30 cellular contexts compared by ENCODE assay signal in genomic region chr3:196477678-196478077, GRCh38. TPM values are rescaled to one million over a fixed set of nuclear protein-coding genes. Genes with fewer than 3 reads are reported as not detected.
DNase-seq lines count a peak whose midpoint lies in the region; ATAC-seq, FAIRE-seq and TF ChIP-seq lines count a peak whose summit lies in the region.
"Had no signal": no experiment of that assay in that cellular context is flagged by ENCODE, and none has a peak within 500 bp of the region (broad histone marks: within the 10 kb centered on the region; RNA-seq: fewer than 3 reads in every experiment).

No MANE protein-coding gene starts in this region.

- no peaks in the 10 kb centered on the region for H3K4me1 ChIP-seq in HEK293 (ENCODE audit: control insufficient read depth, insufficient read depth, low read length)
- no peaks in the 10 kb centered on the region for H3K4me1 ChIP-seq in K562 (replicated peaks in 1 of 2; ENCODE audit: control insufficient read depth in 2 of 2, insufficient read depth in 2 of 2, low read length in 2 of 2)
- H3K4me1 ChIP-seq in HAP-1 = no peaks in the 10 kb centered on the region
- H3K4me1 ChIP-seq: BE2C, BLaER1 had no signal

- no TSS peak for BruUV-seq in K562 (replicated peaks; lab: Mats Ljungman, UMichigan)

- H3K27me3 ChIP-seq in K562 (ENCODE audit: control insufficient read depth in 2 of 2, insufficient read depth in 2 of 2, low read length in 2 of 2) (no peaks in the 10 kb centered on the region), HAP-1 (ENCODE audit: low read depth) (no peaks in the 10 kb centered on the region)
- H3K27me3 ChIP-seq: BE2C, BLaER1 had no signal

- no peaks in the 10 kb centered on the region for H3K9me3 ChIP-seq in HEK293 (ENCODE audit: control insufficient read depth, insufficient read depth, low read depth, low read length)
- H3K9me3 ChIP-seq in K562 (replicated peaks; ENCODE audit: control insufficient read depth, insufficient read depth, low read depth, low read length) = no peaks in the 10 kb centered on the region
- no peaks in the 10 kb centered on the region for H3K9me3 ChIP-seq in HAP-1
- H3K9me3 ChIP-seq: BE2C, BLaER1 had no signal

- in situ Hi-C loops in K562 (cut with MboI) = no loop called here
- in situ Hi-C loops in HAP-1 (cut with MboI; ENCODE audit: low sequenced_read_pairs) = no loop called here

- no peak overlapping the region for H3K27ac ChIP-seq in HEK293 (ENCODE audit: extremely low read depth, low read depth, low read length)
- H3K27ac ChIP-seq in K562 (ENCODE audit: extremely low read depth, low read depth, low read length) = no peak overlapping the region
- H3K27ac ChIP-seq: BLaER1 had no signal

- FAIRE-seq in GM12891 (lab: Jason Lieb, UNC) (no peak), K562 (lab: Jason Lieb, UNC) (no peak), frontal cortex (lab: Jason Lieb, UNC) (no peak)
- FAIRE-seq: A204.1, GM12892, GM18507 had no signal

- no peak for TF ChIP-seq RAD21 in K562 (CRISPR knock-in tag; conservative IDR thresholded peaks at IDR 0.05 in 1 of 2, IDR thresholded peaks at IDR 0.05 in 1 of 2)

- no peak for ATAC-seq in K562

- H3K4me3 ChIP-seq in HEK293 (ENCODE audit: low read depth, low read length) = no peak overlapping the region
- no peak overlapping the region for H3K4me3 ChIP-seq in K562
- no peak overlapping the region for H3K4me3 ChIP-seq in HAP-1
- H3K4me3 ChIP-seq: BLaER1 had no signal

- TF ChIP-seq EP300 in K562 (IDR thresholded peaks at IDR 0.05; ENCODE audit: low read length) = no peak

- no peak overlapping the region for H3K9ac ChIP-seq in K562 (ENCODE audit: insufficient read depth in 1 of 2, low read depth in 2 of 2, low read length in 2 of 2)
- H3K9ac ChIP-seq: BLaER1 had no signal

- H2AFZ ChIP-seq in K562 (ENCODE audit: low read depth, low read length) = no peak overlapping the region

- 94% methylated on average over 4 of the region's 4 CpGs for WGBS in K562 (ENCODE audit: insufficient coverage, low coverage, missing lambda C conversion rate)

- H3K36me3 ChIP-seq in HEK293 (ENCODE audit: control insufficient read depth in 2 of 2, insufficient read depth in 1 of 2, low read length in 2 of 2) (peaks cover 31 to 71% of the 10 kb centered on the region in 2 experiments), K562 (ENCODE audit: control insufficient read depth, insufficient read depth, low read length) (peaks cover 87% of the 10 kb centered on the region), HAP-1 (replicated peaks) (peaks cover 64% of the 10 kb centered on the region)

- TF ChIP-seq CTCF in HEK293 (tag by site-specific recombination; IDR thresholded peaks at IDR 0.05) = no peak
- TF ChIP-seq CTCF in K562 (IDR thresholded peaks at IDR 0.05 in 2 of 3, conservative IDR thresholded peaks at IDR 0.05 in 1 of 3; ENCODE audit: insufficient read depth in 2 of 3, low read depth in 1 of 3, low read length in 3 of 3) = no peak

- DNase-seq in GM12891 (ENCODE audit: insufficient read length, low spot score) (no peak), K562 (ENCODE audit: extremely low read depth in 1 of 4, low spot score in 3 of 4) (no peak), head of caudate nucleus (no peak), frontal cortex (ENCODE audit: low spot score in 2 of 2) (no peak), HAP-1 (ENCODE audit: low spot score in 2 of 2) (no peak)
- DNase-seq: 8988T; ACHN; BE2C; C1 segment of cervical spinal cord; CD4-positive, alpha-beta memory T cell; CD4-positive, CD25-positive, alpha-beta regulatory T cell; CD8-positive, alpha-beta memory T cell; COR-L47; DMS 273 treated with DMSO at 0.1 percent for 48 hours; DMS153; DMS53; DMS79; DND-41; EL; GF-D8 had no signal

- no peaks in the 10 kb centered on the region for H3K9me1 ChIP-seq in K562 (ENCODE audit: control insufficient read depth, insufficient read depth, low read length)

- no peak overlapping the region for H3K4me2 ChIP-seq in K562 (ENCODE audit: insufficient read depth, low read length)
- H3K4me2 ChIP-seq: BLaER1 had no signal

- intact Hi-C loops in K562 (cut with micrococcal nuclease) (no loop called here), head of caudate nucleus (cut with DNase I) (no loop called here)

- 0 out of 3 replicates have a peak, but pooled peaks cover 3% of the 10 kb centered on the region for H3K79me2 ChIP-seq in K562 (ENCODE audit: control insufficient read depth, insufficient read depth, low read length)

- H4K20me1 ChIP-seq in K562 (replicated peaks; ENCODE audit: control insufficient read depth, insufficient read depth, low read length) = no peaks in the 10 kb centered on the region
- H4K20me1 ChIP-seq: BLaER1 had no signal

- TF ChIP-seq POLR2A in GM12891 (IDR thresholded peaks at IDR 0.05; ENCODE audit: low read depth, low read length) = no peak
- TF ChIP-seq POLR2A in K562 (conservative IDR thresholded peaks at IDR 0.05) = no peak; the same call in 1 of the 2 replicates

- CTCF ChIA-PET in HEK293 (lab: Yijun Ruan, JAX) = interaction anchor here (0.6 kb wide), 1 partner anchor 12 kb away, joined by 3 read pairs; no protein-coding TSS in a partner anchor
- CTCF ChIA-PET in K562 (lab: Yijun Ruan, JAX; ENCODE audit: low intra/inter-chr PET ratio) = no interaction called here

- POLR2A ChIA-PET in HEK293 (lab: Yijun Ruan, JAX) = no interaction called here
- POLR2A ChIA-PET in K562 (lab: Yijun Ruan, JAX) = interaction anchor here (0.6 to 1.8 kb wide), 3 partner anchors 9 to 218 kb away, joined by 3 to 8 read pairs (median 7); no protein-coding TSS in a partner anchor

TF ChIP-seq in K562, 482 proteins besides CTCF, POLR2A, EP300 and RAD21 (continues in another document):
- no peak for TF ChIP-seq SRSF3 (IDR thresholded peaks at IDR 0.05; ENCODE audit: insufficient read depth, low read length)

RNA-seq across cellular contexts. Expression of gene RNF168, which starts 25.9 kb away (rescaled TPM):
- 18.2 TPM for polyA plus RNA-seq in GM12891 (2012; ENCODE audit: low read depth, missing spikeins)
- 71.2 and 77.5 TPM in 2 replicates for total RNA-seq in K562 (2011; cell fraction: chromatin; rRNA removed; ENCODE audit: low replicate concordance)
- total RNA-seq in K562 (2011; cell fraction: nucleolus; rRNA removed) = 28.5 and 36.1 TPM in 2 replicates
- total RNA-seq in K562 (2011; cell fraction: nucleoplasm; rRNA removed) = 34.3 and 37.7 TPM in 2 replicates
- total RNA-seq in K562 (2014; rRNA removed) (20.1 and 22.6 TPM in 2 replicates), K562 (2014; rRNA removed; fragmentation: Illumina TruSeq; extraction: Trizol) (32.1 and 34.4 TPM in 2 replicates), K562 (2015; rRNA removed; fragmentation: Illumina TruSeq; extraction: Trizol) (29.7 and 29.8 TPM in 2 replicates), K562 (2021) (29.0 and 31.8 TPM in 2 replicates), frontal cortex (26.9 TPM)
- polyA plus RNA-seq in K562 (2011; rRNA removed) (9.3 and 10.8 TPM in 2 replicates), K562 (2014; fragmentation: Illumina TruSeq; extraction: Trizol) (14.6 and 16.6 TPM in 2 replicates), K562 (2014; fragmentation: Nextera tagmentation; extraction: Ambion mirVana) (1 to 10 TPM; 6.0 to 8.3 TPM), K562 (2014; rRNA removed) (12.3 and 13.9 TPM in 2 replicates)
- polyA plus RNA-seq in K562 (2011; cell fraction: cytosol; rRNA removed) = 5.0 and 8.8 TPM in 2 replicates
- 11.0 and 11.1 TPM in 2 replicates for polyA plus RNA-seq in K562 (2011; cell fraction: nucleus; rRNA removed)
- polyA plus RNA-seq in K562 (2012) = 13.2 and 15.1 TPM in 2 replicates
- polyA minus RNA-seq in K562 (2011; rRNA and poly(A)+ RNA removed) = 37.7 and 51.3 TPM in 2 replicates
- 22.4 and 30.3 TPM in 2 replicates for polyA minus RNA-seq in K562 (2011; cell fraction: cytosol; rRNA and poly(A)+ RNA removed)
- 10.8 and 25.4 TPM in 2 replicates for polyA minus RNA-seq in K562 (2011; cell fraction: nucleus; rRNA and poly(A)+ RNA removed)

RNA-seq across cellular contexts. Expression of gene SMCO1, which starts 37.5 kb away (rescaled TPM):
- polyA plus RNA-seq in GM12891 (2012; ENCODE audit: low read depth, missing spikeins) = 0.05 TPM
- total RNA-seq in K562 (2011; cell fraction: chromatin; rRNA removed; ENCODE audit: low replicate concordance) = 0.21 TPM in 1 of 2 replicates, not detected in the other
- total RNA-seq in K562 (2011; cell fraction: nucleolus; rRNA removed) = not detected in 2 replicates
- not detected in 2 replicates for total RNA-seq in K562 (2011; cell fraction: nucleoplasm; rRNA removed)
- total RNA-seq in K562 (2014; rRNA removed) (0.05 TPM in 1 of 2 replicates, not detected in the other), K562 (2014; rRNA removed; fragmentation: Illumina TruSeq; extraction: Trizol) (0.13 TPM in 1 of 2 replicates, not detected in the other), K562 (2015; rRNA removed; fragmentation: Illumina TruSeq; extraction: Trizol) (not detected in 2 replicates), K562 (2021) (0.20 TPM in 1 of 2 replicates, not detected in the other), frontal cortex (not detected)
- polyA plus RNA-seq in K562 (2011; rRNA removed) (0.05 TPM in 1 of 2 replicates, not detected in the other), K562 (2014; fragmentation: Illumina TruSeq; extraction: Trizol) (0.08 and 0.10 TPM in 2 replicates), K562 (2014; fragmentation: Nextera tagmentation; extraction: Ambion mirVana) (under 1 TPM; 0.14 to 0.35 TPM), K562 (2014; rRNA removed) (0.05 TPM in 1 of 2 replicates, not detected in the other)
- polyA plus RNA-seq in K562 (2011; cell fraction: cytosol; rRNA removed) = 0.04 TPM in 1 of 2 replicates, not detected in the other
- polyA plus RNA-seq in K562 (2011; cell fraction: nucleus; rRNA removed) = not detected in 2 replicates
- polyA plus RNA-seq in K562 (2012) = 0.07 and 0.09 TPM in 2 replicates
- polyA minus RNA-seq in K562 (2011; rRNA and poly(A)+ RNA removed) = not detected in 2 replicates
- not detected in 2 replicates for polyA minus RNA-seq in K562 (2011; cell fraction: cytosol; rRNA and poly(A)+ RNA removed)
- not detected in 2 replicates for polyA minus RNA-seq in K562 (2011; cell fraction: nucleus; rRNA and poly(A)+ RNA removed)
- total RNA-seq: A673; CD4-positive, alpha-beta memory T cell; CD4-positive, CD25-positive, alpha-beta regulatory T cell; CD8-positive, alpha-beta memory T cell; Daoy; G401 had no signal
- polyA plus RNA-seq: AG04450; CD14-positive monocyte; CD4-positive, alpha-beta memory T cell; CD4-positive, CD25-positive, alpha-beta regulatory T cell; CD8-positive, alpha-beta memory T cell had no signal

RNA-seq across cellular contexts. Expression of gene UBXN7, which starts 45.5 kb away (rescaled TPM):
- 12.6 TPM for polyA plus RNA-seq in GM12891 (2012; ENCODE audit: low read depth, missing spikeins)
- 30.5 and 50.2 TPM in 2 replicates for total RNA-seq in K562 (2011; cell fraction: chromatin; rRNA removed; ENCODE audit: low replicate concordance)
- 23.3 and 25.7 TPM in 2 replicates for total RNA-seq in K562 (2011; cell fraction: nucleolus; rRNA removed)
- 37.7 and 51.8 TPM in 2 replicates for total RNA-seq in K562 (2011; cell fraction: nucleoplasm; rRNA removed)
- total RNA-seq in K562 (2014; rRNA removed) = 10.0 and 10.4 TPM in 2 replicates
- total RNA-seq in K562 (2014; rRNA removed; fragmentation: Illumina TruSeq; extraction: Trizol) = 18.0 and 23.8 TPM in 2 replicates
- total RNA-seq in K562 (2015; rRNA removed; fragmentation: Illumina TruSeq; extraction: Trizol) = 11.2 and 12.7 TPM in 2 replicates
- total RNA-seq in K562 (2021) = 44.6 and 46.9 TPM in 2 replicates
- 18.9 and 31.3 TPM in 2 replicates for polyA plus RNA-seq in K562 (2011; rRNA removed)
- polyA plus RNA-seq in K562 (2011; cell fraction: cytosol; rRNA removed) = 7.8 and 23.8 TPM in 2 replicates
- polyA plus RNA-seq in K562 (2011; cell fraction: nucleus; rRNA removed) = 12.6 and 15.9 TPM in 2 replicates
- 11.1 and 36.9 TPM in 2 replicates for polyA plus RNA-seq in K562 (2012)
- 19.8 and 21.9 TPM in 2 replicates for polyA plus RNA-seq in K562 (2014; fragmentation: Illumina TruSeq; extraction: Trizol)
- 1 to 10 TPM; 3.5 to 3.9 TPM for polyA plus RNA-seq in K562 (2014; fragmentation: Nextera tagmentation; extraction: Ambion mirVana)
- polyA plus RNA-seq in K562 (2014; rRNA removed) = 13.2 and 13.4 TPM in 2 replicates
- polyA minus RNA-seq in K562 (2011; rRNA and poly(A)+ RNA removed) = 54.9 and 55.7 TPM in 2 replicates
- polyA minus RNA-seq in K562 (2011; cell fraction: cytosol; rRNA and poly(A)+ RNA removed) = 15.8 and 20.6 TPM in 2 replicates
- polyA minus RNA-seq in K562 (2011; cell fraction: nucleus; rRNA and poly(A)+ RNA removed) = 11.6 and 17.1 TPM in 2 replicates
- total RNA-seq in frontal cortex = 51.0 TPM
